In the genomic region with DNA sequence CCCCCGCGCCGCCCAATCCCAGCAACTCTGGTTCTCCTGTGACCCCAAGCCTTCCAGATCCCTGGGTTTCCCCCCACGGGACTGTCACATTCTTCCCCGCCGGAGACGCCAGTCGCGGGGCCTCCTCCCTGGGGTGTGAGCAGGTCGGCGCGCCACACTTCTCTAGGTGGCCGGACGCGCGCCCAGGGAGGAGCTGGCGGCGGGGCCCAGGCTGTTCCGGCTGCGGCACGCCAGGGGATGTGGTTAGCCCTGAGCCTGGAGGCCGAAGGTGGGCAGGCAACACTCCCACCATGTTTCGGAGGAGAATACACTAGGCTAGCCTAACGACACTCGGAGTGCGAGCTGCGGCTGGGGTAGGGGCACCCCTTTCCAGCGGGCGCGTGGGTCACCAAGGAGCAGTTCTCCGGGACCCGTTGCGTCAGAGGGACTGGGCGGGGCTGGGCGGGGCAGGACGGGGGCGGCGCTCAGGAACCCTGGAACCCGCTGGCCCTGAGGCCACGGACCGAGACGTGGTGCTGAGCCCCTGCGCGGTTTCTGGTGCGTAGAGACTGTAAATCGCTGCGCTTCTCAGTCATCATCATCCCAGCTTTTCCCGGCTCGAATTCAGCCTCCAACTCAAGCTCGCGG, we compare ENCODE assay signal across 2 cellular contexts.
TF ChIP-seq lines count a peak whose summit lies in the region.

A gene with protein sequence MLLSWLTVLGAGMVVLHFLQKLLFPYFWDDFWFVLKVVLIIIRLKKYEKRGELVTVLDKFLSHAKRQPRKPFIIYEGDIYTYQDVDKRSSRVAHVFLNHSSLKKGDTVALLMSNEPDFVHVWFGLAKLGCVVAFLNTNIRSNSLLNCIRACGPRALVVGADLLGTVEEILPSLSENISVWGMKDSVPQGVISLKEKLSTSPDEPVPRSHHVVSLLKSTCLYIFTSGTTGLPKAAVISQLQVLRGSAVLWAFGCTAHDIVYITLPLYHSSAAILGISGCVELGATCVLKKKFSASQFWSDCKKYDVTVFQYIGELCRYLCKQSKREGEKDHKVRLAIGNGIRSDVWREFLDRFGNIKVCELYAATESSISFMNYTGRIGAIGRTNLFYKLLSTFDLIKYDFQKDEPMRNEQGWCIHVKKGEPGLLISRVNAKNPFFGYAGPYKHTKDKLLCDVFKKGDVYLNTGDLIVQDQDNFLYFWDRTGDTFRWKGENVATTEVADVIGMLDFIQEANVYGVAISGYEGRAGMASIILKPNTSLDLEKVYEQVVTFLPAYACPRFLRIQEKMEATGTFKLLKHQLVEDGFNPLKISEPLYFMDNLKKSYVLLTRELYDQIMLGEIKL (plus strand): TSS at position 478 of the 627 bp plus-strand sequence. CDS start 650 bp downstream, outside the sequence.

TF ChIP-seq in A549, 52 proteins besides CTCF, POLR2A, EP300 and RAD21:
- TF ChIP-seq, protein P1, sequence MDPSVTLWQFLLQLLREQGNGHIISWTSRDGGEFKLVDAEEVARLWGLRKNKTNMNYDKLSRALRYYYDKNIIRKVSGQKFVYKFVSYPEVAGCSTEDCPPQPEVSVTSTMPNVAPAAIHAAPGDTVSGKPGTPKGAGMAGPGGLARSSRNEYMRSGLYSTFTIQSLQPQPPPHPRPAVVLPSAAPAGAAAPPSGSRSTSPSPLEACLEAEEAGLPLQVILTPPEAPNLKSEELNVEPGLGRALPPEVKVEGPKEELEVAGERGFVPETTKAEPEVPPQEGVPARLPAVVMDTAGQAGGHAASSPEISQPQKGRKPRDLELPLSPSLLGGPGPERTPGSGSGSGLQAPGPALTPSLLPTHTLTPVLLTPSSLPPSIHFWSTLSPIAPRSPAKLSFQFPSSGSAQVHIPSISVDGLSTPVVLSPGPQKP (IDR thresholded peaks at IDR 0.05; ENCODE audit: low read depth, low read length): no peak
- TF ChIP-seq GATA3 (IDR thresholded peaks at IDR 0.05; ENCODE audit: borderline replicate concordance): no peak

TF ChIP-seq in HepG2, 621 proteins besides CTCF, POLR2A, EP300 and RAD21:
- TF ChIP-seq, protein P2, sequence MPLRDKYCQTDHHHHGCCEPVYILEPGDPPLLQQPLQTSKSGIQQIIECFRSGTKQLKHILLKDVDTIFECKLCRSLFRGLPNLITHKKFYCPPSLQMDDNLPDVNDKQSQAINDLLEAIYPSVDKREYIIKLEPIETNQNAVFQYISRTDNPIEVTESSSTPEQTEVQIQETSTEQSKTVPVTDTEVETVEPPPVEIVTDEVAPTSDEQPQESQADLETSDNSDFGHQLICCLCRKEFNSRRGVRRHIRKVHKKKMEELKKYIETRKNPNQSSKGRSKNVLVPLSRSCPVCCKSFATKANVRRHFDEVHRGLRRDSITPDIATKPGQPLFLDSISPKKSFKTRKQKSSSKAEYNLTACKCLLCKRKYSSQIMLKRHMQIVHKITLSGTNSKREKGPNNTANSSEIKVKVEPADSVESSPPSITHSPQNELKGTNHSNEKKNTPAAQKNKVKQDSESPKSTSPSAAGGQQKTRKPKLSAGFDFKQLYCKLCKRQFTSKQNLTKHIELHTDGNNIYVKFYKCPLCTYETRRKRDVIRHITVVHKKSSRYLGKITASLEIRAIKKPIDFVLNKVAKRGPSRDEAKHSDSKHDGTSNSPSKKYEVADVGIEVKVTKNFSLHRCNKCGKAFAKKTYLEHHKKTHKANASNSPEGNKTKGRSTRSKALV (CRISPR knock-in tag; IDR thresholded peaks at IDR 0.05): peak; percentile 58; the same call in 1 of the 2 replicates
- TF ChIP-seq ARNT2 (CRISPR knock-in tag; IDR thresholded peaks at IDR 0.05; ENCODE audit: low read depth): no peak
TF ChIP-seq in HepG2: peak in this region for 1.
